In the genomic region with DNA sequence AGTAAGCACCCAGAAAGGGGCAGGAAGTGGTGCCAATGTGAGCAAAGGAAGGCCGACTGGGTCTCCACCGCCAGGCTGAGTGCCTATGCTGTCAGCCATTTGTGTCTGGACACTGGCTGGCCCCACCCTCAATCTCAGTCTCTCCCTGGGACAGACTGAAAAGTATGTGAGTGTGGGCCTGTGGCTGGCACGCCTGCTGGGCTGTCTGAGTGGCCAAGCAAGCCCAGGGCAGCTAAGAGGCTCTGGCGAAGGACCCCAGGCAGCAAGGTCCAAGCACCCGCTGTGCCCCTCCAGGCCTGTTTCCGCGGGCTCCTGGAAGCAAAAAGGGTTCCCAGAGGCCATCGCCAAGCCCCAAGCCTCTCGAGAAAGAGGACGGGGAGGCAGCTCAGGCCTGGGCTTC, we compare ENCODE assay signal across 35 cellular contexts.
"Had no signal": no experiment of that assay in that cellular context is flagged by ENCODE, and none has a peak within 500 bp of the region (broad histone marks: within the 10 kb centered on the region; RNA-seq: fewer than 3 reads in every experiment).

No MANE protein-coding gene starts in this region.

- H3K9me3 ChIP-seq: adrenal gland, body of pancreas, breast epithelium, Peyer's patch had no signal

- DNase-seq: activated B cell treated with CpG ODN at 0.5 μM for 24 hours; activated CD4-positive, alpha-beta memory T cell treated with anti-CD3 and anti-CD28 coated beads for 36 hours; activated CD4-positive, alpha-beta T cell treated with anti-CD3 and anti-CD28 coated beads for 4 hours; activated CD4-positive, alpha-beta T cell treated with anti-CD3 and anti-CD28 coated beads, Interleukin-2, amount 50 U/mL, for 1 hour; activated CD4-positive, CD25-positive, alpha-beta regulatory T cell treated with anti-CD3 and anti-CD28 coated beads, Interleukin-2, amount 50 U/mL, for 72 hours; activated CD8-positive, alpha-beta memory T cell treated with anti-CD3 and anti-CD28 coated beads, Interleukin-2, amount 50 U/mL, for 4 hours; activated gamma-delta T cell treated with Interleukin-2 at 50 U/mL for 16 hours; activated naive CD4-positive, alpha-beta T cell treated with anti-CD3 and anti-CD28 coated beads for 36 hours; activated T-cell treated with anti-CD3 and anti-CD28 coated beads for 4 hours; activated T-cell treated with anti-CD3 and anti-CD28 coated beads, Interleukin-2, amount 50 U/mL, for 4 hours; adrenal gland; body of pancreas; caudate nucleus; MM.1S; MV-4-11; NCI-H1092; NCI-H1436 treated with DMSO at 0.1 percent for 48 hours; NCI-H1694 treated with DMSO at 0.1 percent for 48 hours; NCI-H2029; NCI-H345; NCI-H524 treated with DMSO at 0.1 percent for 48 hours; NCI-H748 treated with DMSO at 0.1 percent for 48 hours; NK-92 treated with Interleukin-12 subunit alpha and Interleukin-12 subunit beta, amount 100 ng/mL, for 24 hours; PC-3; Peyer's patch; RPMI8226; SIG-M5; T-cell; T-helper 17 cell had no signal

- H3K36me3 ChIP-seq: adrenal gland, breast epithelium, Peyer's patch had no signal

- H3K4me1 ChIP-seq: breast epithelium had no signal

- H3K4me2 ChIP-seq: KMS-11 had no signal

- H3K27ac ChIP-seq: adrenal gland, body of pancreas, breast epithelium, KMS-11, Peyer's patch, VCaP had no signal

- H3K4me3 ChIP-seq: adrenal gland, body of pancreas, breast epithelium, Peyer's patch had no signal

- H3K27me3 ChIP-seq: adrenal gland, body of pancreas, breast epithelium, Peyer's patch had no signal

- ATAC-seq: activated naive CD4-positive, alpha-beta T cell treated with anti-CD3 and anti-CD28 coated beads, Interleukin-2, amount 50 U/mL, for 72 hours; activated T-cell treated with anti-CD3 and anti-CD28 coated beads, Interleukin-2, amount 50 U/mL, for 4 hours; body of pancreas; PC-3; Right ventricle myocardium inferior; SK-N-SH treated with all-trans-retinoic acid at 6 μM for 48 hours; T-cell; T-helper 17 cell had no signal

- H3K9ac ChIP-seq: KMS-11 had no signal
